Comparison of ENCODE assay signal across 8 cellular contexts in the genomic region with DNA sequence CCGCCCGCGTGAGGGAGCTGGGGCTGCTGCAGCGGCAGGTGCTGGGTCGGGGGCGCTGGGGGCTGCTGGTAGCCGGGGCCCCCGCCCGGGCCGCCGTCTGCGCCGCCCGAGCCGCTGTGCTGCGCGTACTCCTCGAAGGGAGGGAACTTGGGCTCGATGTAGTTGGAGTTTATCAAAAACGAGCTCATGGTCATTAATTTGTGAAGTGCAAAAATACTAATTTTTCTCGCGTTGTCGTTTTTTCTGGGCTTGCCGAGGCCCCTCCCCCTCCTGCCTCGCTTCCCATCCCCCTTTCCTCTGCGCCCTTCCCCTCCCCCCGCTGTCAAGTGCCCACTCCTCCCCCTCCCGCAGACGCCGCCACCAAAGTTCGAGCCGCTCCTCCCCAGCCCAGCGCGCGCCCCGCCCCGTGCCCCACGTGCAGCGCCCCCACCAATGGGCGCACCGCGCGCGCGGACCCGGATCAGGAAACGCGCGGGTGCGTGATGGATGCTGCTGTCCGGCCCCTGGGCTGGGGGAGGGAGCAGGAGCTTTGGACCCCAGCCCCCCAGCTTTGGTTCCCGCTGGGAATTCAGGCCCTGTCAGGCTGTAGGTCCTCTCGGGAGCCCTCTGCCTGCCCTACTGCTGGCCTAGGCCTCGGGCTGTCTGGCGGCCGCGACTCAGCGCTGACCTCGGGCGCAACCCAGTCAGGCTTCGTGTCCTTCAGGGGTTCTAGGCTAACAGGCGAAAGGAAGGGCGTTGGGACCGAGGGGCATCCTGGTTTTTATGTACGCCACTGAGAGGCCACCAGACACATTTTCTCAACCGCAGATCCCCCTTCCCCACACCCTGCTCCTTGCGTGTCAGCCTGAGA. TPM values are rescaled to one million over a fixed set of nuclear protein-coding genes. Genes with fewer than 3 reads are reported as not detected.
DNase-seq lines count a peak whose midpoint lies in the region; ATAC-seq and TF ChIP-seq lines count a peak whose summit lies in the region.

A gene (minus strand): TSS at position 218 of the 850 bp plus-strand sequence. CDS start 24 bp downstream, at position 194.

- peaks cover 86% of the 10 kb centered on the region for H3K4me1 Mint-ChIP-seq in nephron progenitor cell
- H3K4me1 Mint-ChIP-seq in stimulated activated naive CD8-positive, alpha-beta T cell treated with anti-CD3 and anti-CD28 coated beads, Interleukin-15, Interleukin-2, amounts not matched to agents 100 ng/mL and 50 ng/mL, for 24 hours (ENCODE audit: low read depth) = peaks cover 28% of the 10 kb centered on the region

- intact Hi-C loops in esophagus squamous epithelium (cut with DNase I) = no loop called here

- peak within 1 kb of the TSS; percentile 68 to 97 (median 82) for H3K4me3 ChIP-seq in esophagus squamous epithelium

- H3K4me3 Mint-ChIP-seq in nephron progenitor cell = peak within 1 kb of the TSS; percentile 98
- peak within 1 kb of the TSS; percentile 61 for H3K4me3 Mint-ChIP-seq in stimulated activated naive CD8-positive, alpha-beta T cell treated with anti-CD3 and anti-CD28 coated beads, Interleukin-15, Interleukin-2, amounts not matched to agents 100 ng/mL and 50 ng/mL, for 24 hours

- DNase-seq in NCI-H82 (lab: John Stamatoyannopoulos, UW) (peak; percentile 90), esophagus squamous epithelium (lab: John Stamatoyannopoulos, UW) (peak; percentile 39), nephron progenitor cell (peak; percentile 96), NOMO-1 (lab: John Stamatoyannopoulos, UW; ENCODE audit: unreplicated experiment in 2 of 2) (no peak)
- DNase-seq in activated T-cell treated with anti-CD3 and anti-CD28 coated beads, Interleukin-2, amount 50 U/mL, for 1 hour = peak; percentile 76

- no peaks in the 10 kb centered on the region for H3K27me3 ChIP-seq in esophagus squamous epithelium

- TF ChIP-seq CTCF in esophagus squamous epithelium (IDR thresholded peaks at IDR 0.05) = no peak
- TF ChIP-seq CTCF in nephron progenitor cell (IDR thresholded peaks at IDR 0.05) = no peak

- peaks cover 44% of the 10 kb centered on the region for H3K36me3 Mint-ChIP-seq in nephron progenitor cell (ENCODE audit: low read depth)
- no peaks in the 10 kb centered on the region for H3K36me3 Mint-ChIP-seq in stimulated activated naive CD8-positive, alpha-beta T cell treated with anti-CD3 and anti-CD28 coated beads, Interleukin-15, Interleukin-2, amounts not matched to agents 100 ng/mL and 50 ng/mL, for 24 hours (ENCODE audit: low read depth)

- peak in 3 of 4 donors; percentile 59 to 94 (median 76) for TF ChIP-seq POLR2A in esophagus squamous epithelium (IDR thresholded peaks at IDR 0.05)

- peak; percentile 73 for ATAC-seq in GM21529 (IDR thresholded peaks at IDR 0.05; ENCODE audit: unreplicated experiment)
- no peak for ATAC-seq in HG03039 (IDR thresholded peaks at IDR 0.05; ENCODE audit: unreplicated experiment)

- peak within 1 kb of the TSS; percentile 96 for H3K27ac Mint-ChIP-seq in nephron progenitor cell
- H3K27ac Mint-ChIP-seq in stimulated activated naive CD8-positive, alpha-beta T cell treated with anti-CD3 and anti-CD28 coated beads, Interleukin-15, Interleukin-2, amounts not matched to agents 100 ng/mL and 50 ng/mL, for 24 hours = no peak within 1 kb of the TSS

- H3K9me3 Mint-ChIP-seq in nephron progenitor cell = no peaks in the 10 kb centered on the region
- no peaks in the 10 kb centered on the region for H3K9me3 Mint-ChIP-seq in stimulated activated naive CD8-positive, alpha-beta T cell treated with anti-CD3 and anti-CD28 coated beads, Interleukin-15, Interleukin-2, amounts not matched to agents 100 ng/mL and 50 ng/mL, for 24 hours

- H3K9me3 ChIP-seq in esophagus squamous epithelium = no peaks in the 10 kb centered on the region

- no peaks in the 10 kb centered on the region for H3K27me3 Mint-ChIP-seq in nephron progenitor cell (ENCODE audit: low read depth, poor library complexity)
- H3K27me3 Mint-ChIP-seq in stimulated activated naive CD8-positive, alpha-beta T cell treated with anti-CD3 and anti-CD28 coated beads, Interleukin-15, Interleukin-2, amounts not matched to agents 100 ng/mL and 50 ng/mL, for 24 hours = peaks cover 66% of the 10 kb centered on the region

- H3K4me1 ChIP-seq in esophagus squamous epithelium = peaks cover 9 to 81% (median 41%) of the 10 kb centered on the region in 3 donors

- 3 to 27% methylated on average over 6 to 11 of the region's 67 CpGs for WGBS in esophagus squamous epithelium, 2 donors

- H3K36me3 ChIP-seq in esophagus squamous epithelium = no peaks in the 10 kb centered on the region

- H3K27ac ChIP-seq in esophagus squamous epithelium = peak within 1 kb of the TSS; percentile 96 to 99 (median 96)

RNA-seq across cellular contexts. Expression of the gene that starts here (rescaled TPM):
- 1 to 10 TPM; 2.9 to 6.7 (median 4.1) TPM for total RNA-seq in esophagus squamous epithelium

Comparison
In these comparisons a context has a peak if more than half of its experiments do, and no peak if none do; other contexts are left out.
1. DNase-seq: peak in NCI-H82 (single experiment), activated T-cell treated with anti-CD3 and anti-CD28 coated beads, Interleukin-2, amount 50 U/mL, for 1 hour (single experiment), esophagus squamous epithelium (single experiment) and nephron progenitor cell (single experiment); none in NOMO-1 (0 of 2).